In genomic region chr17:43159232-43159631, GRCh38 we compare ENCODE assay signal across 1 cellular context. TPM values are rescaled to one million over a fixed set of nuclear protein-coding genes. Genes with fewer than 3 reads are reported as not detected.
"Had no signal": no experiment of that assay in that cellular context is flagged by ENCODE, and none has a peak within 500 bp of the region (broad histone marks: within the 10 kb centered on the region; RNA-seq: fewer than 3 reads in every experiment).

No MANE protein-coding gene starts in this region.

RNA-seq across cellular contexts. Expression of gene TMEM106A, which starts 52.4 kb away (rescaled TPM):
- polyA plus RNA-seq: neural cell had no signal
